ENCODE assay signal across 14 cellular contexts in genomic region chr1:223234164-223234501, GRCh38.
DNase-seq lines count a peak whose midpoint lies in the region; ATAC-seq, FAIRE-seq and TF ChIP-seq lines count a peak whose summit lies in the region.
"Had no signal": no experiment of that assay in that cellular context is flagged by ENCODE, and none has a peak within 500 bp of the region (broad histone marks: within the 10 kb centered on the region; RNA-seq: fewer than 3 reads in every experiment).

No MANE protein-coding gene starts in this region.

- H3K36me3 ChIP-seq in heart left ventricle = no peaks in the 10 kb centered on the region
- H3K36me3 ChIP-seq in thoracic aorta = no peaks in the 10 kb centered on the region
- no peaks in the 10 kb centered on the region for H3K36me3 ChIP-seq in mucosa of descending colon (ENCODE audit: low read depth)
- H3K36me3 ChIP-seq: pancreas, upper lobe of left lung had no signal

- no peak for TF ChIP-seq POLR2A in heart left ventricle (IDR thresholded peaks at IDR 0.05)
- no peak for TF ChIP-seq POLR2A in GM12892 (IDR thresholded peaks at IDR 0.05; ENCODE audit: low read depth, low read length)

- DNase-seq in heart left ventricle = no peak
- DNase-seq in Right ventricle myocardium inferior (ENCODE audit: missing footprints) = no peak
- peak; percentile 9 for DNase-seq in astrocyte of the hippocampus (ENCODE audit: low read depth, low spot score)
- DNase-seq in right cardiac atrium = no peak
- DNase-seq in thoracic aorta (ENCODE audit: low spot score) = no peak
- no peak for DNase-seq in GM12892 (ENCODE audit: insufficient read length)
- DNase-seq in mucosa of descending colon = no peak
- DNase-seq in NCI-H1930 (lab: John Stamatoyannopoulos, UW) = no peak
- DNase-seq: MV-4-11, NCI-H2081, NCI-H524 treated with DMSO at 0.1 percent for 48 hours, upper lobe of left lung had no signal

- peaks cover 0 to 22% (median 14%) of the 10 kb centered on the region in 12 donors for H3K4me1 ChIP-seq in heart left ventricle
- peaks cover 6% of the 10 kb centered on the region for H3K4me1 ChIP-seq in right cardiac atrium (ENCODE audit: control insufficient read depth, insufficient read depth, low read length)
- peaks cover 13 to 19% of the 10 kb centered on the region in 2 donors for H3K4me1 ChIP-seq in thoracic aorta (ENCODE audit: control insufficient read depth in 1 of 2, low read depth in 2 of 2)
- H3K4me1 ChIP-seq in mucosa of descending colon (ENCODE audit: low read depth) = no peaks in the 10 kb centered on the region
- H3K4me1 ChIP-seq: pancreas had no signal

- H3K27ac ChIP-seq in heart left ventricle (peak overlapping the region in 11 of 12 donors; percentile 14 to 70 (median 52)), right cardiac atrium (ENCODE audit: low read length) (peak overlapping the region; percentile 87), thoracic aorta (peak overlapping the region; percentile 70 to 71)
- H3K27ac ChIP-seq: C4-2B, upper lobe of left lung had no signal

- ATAC-seq in heart left ventricle (peak in 3 of 4 donors; percentile 14 to 38 (median 34)), Right ventricle myocardium inferior (no peak), right cardiac atrium (peak; percentile 53 to 74), thoracic aorta (ENCODE audit: insufficient number of reproducible peaks, low FRiP score, low read depth) (no peak), mucosa of descending colon (no peak)

- WGBS in heart left ventricle, 4 donors = 55 to 66% (median 60%) methylated on average over 1 of the region's 1 CpG
- WGBS in right cardiac atrium = 47% methylated on average over 1 of the region's 1 CpG

- no peak overlapping the region for H3K4me3 ChIP-seq in heart left ventricle
- H3K4me3 ChIP-seq in right cardiac atrium (ENCODE audit: low read length) = no peak overlapping the region
- H3K4me3 ChIP-seq in thoracic aorta = peak overlapping the region; percentile 50
- H3K4me3 ChIP-seq in mucosa of descending colon = no peak overlapping the region
- H3K4me3 ChIP-seq: pancreas, upper lobe of left lung had no signal

- FAIRE-seq in GM12892 (lab: Jason Lieb, UNC) = no peak
- FAIRE-seq: pancreas had no signal

- H3K9me3 ChIP-seq in heart left ventricle (peaks cover 0 to 38% (median 12%) of the 10 kb centered on the region in 12 donors), right cardiac atrium (ENCODE audit: control insufficient read depth, low read length) (no peaks in the 10 kb centered on the region), thoracic aorta (peaks cover 3% of the 10 kb centered on the region), mucosa of descending colon (peaks cover 2% of the 10 kb centered on the region)
- H3K9me3 ChIP-seq: pancreas, upper lobe of left lung had no signal

- intact Hi-C loops in heart left ventricle (cut with DNase I) (loop anchor here in 1 of 10 donors (5.0 kb wide), 1 partner anchor 128 kb away; the partner anchor contains the start of gene SUSD4), Right ventricle myocardium inferior (cut with DNase I) (no loop called here), right cardiac atrium (cut with DNase I) (no loop called here), mucosa of descending colon (cut with DNase I, micrococcal nuclease) (no loop called here)

- TF ChIP-seq CTCF in heart left ventricle (IDR thresholded peaks at IDR 0.05) (no peak), thoracic aorta (IDR thresholded peaks at IDR 0.05) (no peak), mucosa of descending colon (IDR thresholded peaks at IDR 0.05) (no peak)

- no peaks in the 10 kb centered on the region for H3K27me3 ChIP-seq in heart left ventricle
- H3K27me3 ChIP-seq in right cardiac atrium (ENCODE audit: control insufficient read depth, insufficient read depth) = no peaks in the 10 kb centered on the region
- H3K27me3 ChIP-seq in thoracic aorta (replicated peaks; ENCODE audit: insufficient read depth) = no peaks in the 10 kb centered on the region
- H3K27me3 ChIP-seq: pancreas, upper lobe of left lung had no signal

Comparison
In these comparisons a context has a peak if more than half of its experiments do, and no peak if none do; other contexts are left out.
1. ATAC-seq: peak in heart left ventricle (3 of 4) and right cardiac atrium (2 of 2); none in Right ventricle myocardium inferior (single experiment), thoracic aorta (single experiment) and mucosa of descending colon (single experiment).
2. Peak in every context shown above with its lines, with median percentiles within 50 percentile points of each other: H3K27ac ChIP-seq.